ENCODE assay signal across 8 cellular contexts in the genomic region with DNA sequence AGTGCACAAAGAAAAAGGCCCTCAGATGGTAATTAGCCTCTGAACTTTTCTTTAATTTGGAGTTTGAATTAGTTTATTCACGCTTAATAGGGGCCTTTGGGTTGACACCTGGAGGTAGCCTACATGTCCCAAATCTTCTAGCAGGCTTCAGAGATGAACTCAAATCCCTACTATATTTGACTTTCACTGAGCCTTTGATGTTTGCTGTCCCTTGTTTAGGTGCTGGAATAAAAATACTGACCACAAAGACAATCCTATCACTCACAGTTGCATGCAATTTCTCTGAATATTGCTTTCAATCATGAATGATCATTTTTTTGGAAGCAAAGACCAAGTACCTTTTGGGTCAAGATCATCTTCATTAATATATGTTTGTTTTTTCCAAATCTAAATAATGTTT.
"Had no signal": no experiment of that assay in that cellular context is flagged by ENCODE, and none has a peak within 500 bp of the region (broad histone marks: within the 10 kb centered on the region; RNA-seq: fewer than 3 reads in every experiment).

No MANE protein-coding gene starts in this region.

- H3K36me3 ChIP-seq: HAP-1 had no signal

- H3K27ac ChIP-seq: GM23248 had no signal

- H3K9me3 ChIP-seq: HAP-1 had no signal

- ATAC-seq: HCT116, K562 had no signal

- DNase-seq: GM23248, GOT3, H7, KG1 had no signal

- FAIRE-seq: HTR-8/SVneo, K562 had no signal

- H3K4me3 ChIP-seq: GM23248, HAP-1, K562 had no signal
